11 cellular contexts compared by ENCODE assay signal in genomic region chr10:121595806-121596667, GRCh38. TPM values are rescaled to one million over a fixed set of nuclear protein-coding genes. Genes with fewer than 3 reads are reported as not detected.
DNase-seq lines count a peak whose midpoint lies in the region; ATAC-seq and TF ChIP-seq lines count a peak whose summit lies in the region.
"Had no signal": no experiment of that assay in that cellular context is flagged by ENCODE, and none has a peak within 500 bp of the region (broad histone marks: within the 10 kb centered on the region; RNA-seq: fewer than 3 reads in every experiment).

No MANE protein-coding gene starts in this region.

- DNase-seq in Peyer's patch (no peak), endodermal cell (peak; percentile 88), mesenteric fat pad (ENCODE audit: low spot score) (peak; percentile 82), thoracic aorta (ENCODE audit: low spot score) (no peak), HT-29 (ENCODE audit: low spot score) (no peak), EL (no peak)
- DNase-seq: activated CD8-positive, alpha-beta memory T cell treated with anti-CD3 and anti-CD28 coated beads for 24 hours; natural killer cell; SHP77 had no signal

- peaks cover 27% of the 10 kb centered on the region for H3K27me3 Mint-ChIP-seq in endodermal cell (ENCODE audit: insufficient read depth)

- H3K9ac ChIP-seq in endodermal cell (ENCODE audit: extremely low read depth, low read length, poor library complexity, severe bottlenecking) = peak overlapping the region; percentile 59

- TF ChIP-seq POLR2A in Peyer's patch (IDR thresholded peaks at IDR 0.05) = no peak

- H3K9me3 Mint-ChIP-seq in endodermal cell = peaks cover 2% of the 10 kb centered on the region
- H3K9me3 Mint-ChIP-seq: natural killer cell had no signal

- WGBS in endodermal cell (ENCODE audit: insufficient coverage in 1 of 2, insufficient read length in 1 of 2), 2 experiments = 2 to 5% methylated on average over 9 to 28 of the region's 28 CpGs

- TF ChIP-seq CTCF in Peyer's patch (IDR thresholded peaks at IDR 0.05) (no peak), endodermal cell (conservative IDR thresholded peaks at IDR 0.05) (no peak), thoracic aorta (IDR thresholded peaks at IDR 0.05) (no peak)

- ATAC-seq in thoracic aorta (ENCODE audit: insufficient number of reproducible peaks, low FRiP score, low read depth) (no peak), HG02870 (IDR thresholded peaks at IDR 0.05; ENCODE audit: unreplicated experiment) (no peak), GM18502 (IDR thresholded peaks at IDR 0.05; ENCODE audit: poor library complexity, unreplicated experiment) (no peak)
- ATAC-seq: natural killer cell had no signal

- no peaks in the 10 kb centered on the region for H3K9me3 ChIP-seq in Peyer's patch
- H3K9me3 ChIP-seq in endodermal cell (ENCODE audit: control insufficient read depth, low read length) = no peaks in the 10 kb centered on the region
- no peaks in the 10 kb centered on the region for H3K9me3 ChIP-seq in thoracic aorta

- H3K4me1 ChIP-seq in Peyer's patch = peaks cover 0 to 15% (median 0%) of the 10 kb centered on the region in 4 donors
- H3K4me1 ChIP-seq in endodermal cell (ENCODE audit: control insufficient read depth, insufficient read depth, low read length) = peaks cover 13% of the 10 kb centered on the region
- H3K4me1 ChIP-seq in thoracic aorta (ENCODE audit: control insufficient read depth in 1 of 2, low read depth in 2 of 2) = peaks cover 0 to 12% of the 10 kb centered on the region in 2 donors

- H3K4me3 ChIP-seq in Peyer's patch = peak overlapping the region in 3 of 4 donors; percentile 30 to 74 (median 67)
- peak overlapping the region; percentile 92 for H3K4me3 ChIP-seq in endodermal cell (ENCODE audit: low read length)
- H3K4me3 ChIP-seq in thoracic aorta = peak overlapping the region; percentile 73

- peaks cover 31% of the 10 kb centered on the region for H3K36me3 Mint-ChIP-seq in endodermal cell (ENCODE audit: low read depth)

- peak overlapping the region; percentile 71 for H3K4me3 Mint-ChIP-seq in endodermal cell

- H3K36me3 ChIP-seq in Peyer's patch (no peaks in the 10 kb centered on the region), endodermal cell (ENCODE audit: control insufficient read depth, insufficient read depth, low read length) (peaks cover 34% of the 10 kb centered on the region), thoracic aorta (no peaks in the 10 kb centered on the region)

- peak overlapping the region; percentile 89 for H3K27ac Mint-ChIP-seq in endodermal cell
- H3K27ac Mint-ChIP-seq: natural killer cell had no signal

- peaks cover 67% of the 10 kb centered on the region for H3K4me1 Mint-ChIP-seq in endodermal cell

- H3K27ac ChIP-seq in Peyer's patch = peak overlapping the region in 2 of 4 donors; percentile 80 to 83
- peak overlapping the region; percentile 85 for H3K27ac ChIP-seq in endodermal cell (ENCODE audit: low read depth, low read length)
- no peak overlapping the region for H3K27ac ChIP-seq in thoracic aorta

- H3K27me3 ChIP-seq in Peyer's patch (no peaks in the 10 kb centered on the region), endodermal cell (ENCODE audit: control insufficient read depth, insufficient read depth, low read length, poor library complexity, severe bottlenecking) (peaks cover 37% of the 10 kb centered on the region), thoracic aorta (replicated peaks; ENCODE audit: insufficient read depth) (no peaks in the 10 kb centered on the region)

RNA-seq across cellular contexts. Expression of gene FGFR2, which starts 2.2 kb away (rescaled TPM):
- total RNA-seq in Peyer's patch (10 to 100 TPM; 12.9 to 22.9 (median 19.9) TPM), endodermal cell (10 to 100 TPM; 56.5 to 77.0 TPM), mesenteric fat pad (1.4 TPM), thoracic aorta (10 to 100 TPM in 1 of 2 donors, 1 to 10 TPM in 1; 7.2 to 16.2 TPM)
- polyA plus RNA-seq in endodermal cell (2013, experiment 1 of 2) = 79.8 TPM
- polyA plus RNA-seq in endodermal cell (2013, experiment 2 of 2) = 71.0 TPM
- 29.2 and 31.9 TPM in 2 replicates for total RNA-seq in HT-29 (2014; rRNA removed; shearing (Covaris generic))

Comparison
In these comparisons a context has a peak if more than half of its experiments do, and no peak if none do; other contexts are left out.
1. DNase-seq: peak in endodermal cell (single experiment) and mesenteric fat pad (single experiment); none in Peyer's patch (0 of 3), thoracic aorta (single experiment), HT-29 (single experiment) and EL (single experiment).
2. Peak in every context shown above with its lines, with median percentiles within 50 percentile points of each other: H3K4me3 ChIP-seq.